ENCODE assay signal across 28 cellular contexts in genomic region chrX:110421499-110422455, GRCh38.
DNase-seq lines count a peak whose midpoint lies in the region; ATAC-seq and TF ChIP-seq lines count a peak whose summit lies in the region.
"Had no signal": no experiment of that assay in that cellular context is flagged by ENCODE, and none has a peak within 500 bp of the region (broad histone marks: within the 10 kb centered on the region; RNA-seq: fewer than 3 reads in every experiment).

No MANE protein-coding gene starts in this region.

- H3K4me1 ChIP-seq in right lobe of liver (peaks cover 0 to 11% (median 4%) of the 10 kb centered on the region in 4 donors), gastrocnemius medialis (no peaks in the 10 kb centered on the region), Peyer's patch (no peaks in the 10 kb centered on the region)
- H3K4me1 ChIP-seq: transverse colon had no signal

- TF ChIP-seq CTCF in RWPE1 (conservative IDR thresholded peaks at IDR 0.05; ENCODE audit: low read depth) (no peak), right lobe of liver (IDR thresholded peaks at IDR 0.05) (no peak), gastrocnemius medialis (IDR thresholded peaks at IDR 0.05 in 4 of 5, conservative IDR thresholded peaks at IDR 0.05 in 1 of 5) (no peak), Peyer's patch (IDR thresholded peaks at IDR 0.05) (no peak), endothelial cell (IDR thresholded peaks at IDR 0.05; ENCODE audit: unreplicated experiment) (no peak)

- WGBS in right lobe of liver (ENCODE audit: insufficient coverage, low coverage, low lambda C conversion rate, missing lambda C conversion rate) = 8% methylated on average over 4 of the region's 5 CpGs

- no peak overlapping the region for H3K27ac Mint-ChIP-seq in endothelial cell (ENCODE audit: unreplicated experiment)
- H3K27ac Mint-ChIP-seq: activated naive CD4-positive, alpha-beta T cell treated with anti-CD3 and anti-CD28 coated beads for 36 hours; activated T-cell treated with anti-CD3 and anti-CD28 coated beads, Interleukin-2, amount 50 U/mL, for 72 hours; CD4-positive, alpha-beta memory T cell; naive thymus-derived CD4-positive, alpha-beta T cell; stimulated activated naive CD8-positive, alpha-beta T cell treated with anti-CD3 and anti-CD28 coated beads, Interleukin-15, amount 100 ng/mL, for 72 hours; T-helper 17 cell had no signal

- no peak for TF ChIP-seq POLR2A in right lobe of liver (IDR thresholded peaks at IDR 0.05)
- no peak for TF ChIP-seq POLR2A in gastrocnemius medialis (IDR thresholded peaks at IDR 0.05)
- TF ChIP-seq POLR2A in Peyer's patch (IDR thresholded peaks at IDR 0.05) = no peak

- peaks cover 2% of the 10 kb centered on the region for H3K27me3 Mint-ChIP-seq in endothelial cell (ENCODE audit: unreplicated experiment)
- H3K27me3 Mint-ChIP-seq: stimulated activated naive CD8-positive, alpha-beta T cell treated with anti-CD3 and anti-CD28 coated beads, Interleukin-15, amount 100 ng/mL, for 72 hours; T-helper 17 cell had no signal

- CTCF ChIA-PET in RWPE1 (lab: Yijun Ruan, JAX) = interaction anchor here (1.0 kb wide), 1 partner anchor 11 kb away, joined by 4 read pairs; no protein-coding TSS in a partner anchor

- H3K27me3 ChIP-seq in right lobe of liver (peaks cover 0 to 3% of the 10 kb centered on the region in 2 donors), gastrocnemius medialis (no peaks in the 10 kb centered on the region), Peyer's patch (no peaks in the 10 kb centered on the region)
- H3K27me3 ChIP-seq: esophagus squamous epithelium, transverse colon had no signal

- ATAC-seq in right lobe of liver = peak; percentile 83 to 94 (median 85)
- ATAC-seq in GM21717 (IDR thresholded peaks at IDR 0.05; ENCODE audit: unreplicated experiment) = no peak
- ATAC-seq in gastrocnemius medialis = no peak
- ATAC-seq: activated T-cell treated with anti-CD3 and anti-CD28 coated beads, Interleukin-2, amount 50 U/mL, for 72 hours; naive thymus-derived CD4-positive, alpha-beta T cell; stimulated activated naive CD8-positive, alpha-beta T cell treated with anti-CD3 and anti-CD28 coated beads, Interleukin-15, amount 100 ng/mL, for 72 hours; T-helper 17 cell had no signal

- no peak overlapping the region for H3K4me3 ChIP-seq in right lobe of liver
- no peak overlapping the region for H3K4me3 ChIP-seq in gastrocnemius medialis
- H3K4me3 ChIP-seq in Peyer's patch = no peak overlapping the region
- H3K4me3 ChIP-seq: esophagus squamous epithelium, transverse colon had no signal

- H3K27ac ChIP-seq in RWPE1 (peak overlapping the region; percentile 52), right lobe of liver (peak overlapping the region in 2 of 3 donors; percentile 27 to 37), gastrocnemius medialis (no peak overlapping the region), Peyer's patch (no peak overlapping the region)
- H3K27ac ChIP-seq: esophagus squamous epithelium, transverse colon had no signal

- H3K9me3 ChIP-seq in right lobe of liver (no peaks in the 10 kb centered on the region), gastrocnemius medialis (no peaks in the 10 kb centered on the region), Peyer's patch (no peaks in the 10 kb centered on the region)
- H3K9me3 ChIP-seq: esophagus squamous epithelium, transverse colon had no signal

- POLR2A ChIA-PET in RWPE1 (lab: Yijun Ruan, JAX; ENCODE audit: low non-redundant PET) = no interaction called here

- no peak overlapping the region for H3K4me3 Mint-ChIP-seq in endothelial cell (ENCODE audit: unreplicated experiment)
- H3K4me3 Mint-ChIP-seq: activated naive CD4-positive, alpha-beta T cell treated with anti-CD3 and anti-CD28 coated beads for 36 hours; activated T-cell treated with anti-CD3 and anti-CD28 coated beads, Interleukin-2, amount 50 U/mL, for 72 hours; CD4-positive, alpha-beta memory T cell; naive thymus-derived CD4-positive, alpha-beta T cell; stimulated activated naive CD8-positive, alpha-beta T cell treated with anti-CD3 and anti-CD28 coated beads, Interleukin-15, amount 100 ng/mL, for 72 hours; T-helper 17 cell had no signal

- in situ Hi-C loops in gastrocnemius medialis (cut with MboI; ENCODE audit: low sequenced_read_pairs in 4 of 4) = loop anchor here (25.0 kb wide), 1 partner anchor 509 kb away; no protein-coding TSS in a partner anchor

- DNase-seq in DMS79 treated with DMSO at 0.1 percent for 48 hours (lab: John Stamatoyannopoulos, UW) (peak; percentile 53), NCI-H1105 (lab: John Stamatoyannopoulos, UW) (peak; percentile 35), RWPE1 (ENCODE audit: low spot score) (no peak), right lobe of liver (peak; percentile 36 to 85 (median 72)), gastrocnemius medialis (no peak), Peyer's patch (no peak), endothelial cell (ENCODE audit: low spot score) (no peak)
- DNase-seq: activated CD4-positive, alpha-beta T cell treated with anti-CD3 and anti-CD28 coated beads for 48 hours; activated naive CD4-positive, alpha-beta T cell treated with anti-CD3 and anti-CD28 coated beads for 36 hours; activated T-cell treated with anti-CD3 and anti-CD28 coated beads, Interleukin-2, amount 50 U/mL, for 72 hours; amniotic stem cell; CD4-positive, alpha-beta memory T cell; central memory CD4-positive, alpha-beta T cell; DND-41; effector memory CD4-positive, alpha-beta T cell; esophagus squamous epithelium; KG1; kidney; mesendoderm; MV-4-11; naive thymus-derived CD4-positive, alpha-beta T cell; NCI-H187; NCI-H510A treated with DMSO at 0.1 percent for 48 hours; retina; stimulated activated naive CD8-positive, alpha-beta T cell treated with anti-CD3 and anti-CD28 coated beads, Interleukin-15, amount 100 ng/mL, for 72 hours; T-helper 17 cell; transverse colon had no signal

- H3K4me1 Mint-ChIP-seq in endothelial cell (ENCODE audit: unreplicated experiment) = no peaks in the 10 kb centered on the region
- H3K4me1 Mint-ChIP-seq: CD4-positive, alpha-beta memory T cell; naive thymus-derived CD4-positive, alpha-beta T cell; stimulated activated naive CD8-positive, alpha-beta T cell treated with anti-CD3 and anti-CD28 coated beads, Interleukin-15, amount 100 ng/mL, for 72 hours; T-helper 17 cell had no signal

- no peaks in the 10 kb centered on the region for H3K36me3 Mint-ChIP-seq in endothelial cell (ENCODE audit: low read depth, unreplicated experiment)
- H3K36me3 Mint-ChIP-seq: CD4-positive, alpha-beta memory T cell; naive thymus-derived CD4-positive, alpha-beta T cell had no signal

- H3K9me3 Mint-ChIP-seq in endothelial cell (ENCODE audit: unreplicated experiment) = no peaks in the 10 kb centered on the region
- H3K9me3 Mint-ChIP-seq: activated naive CD4-positive, alpha-beta T cell treated with anti-CD3 and anti-CD28 coated beads for 36 hours; activated T-cell treated with anti-CD3 and anti-CD28 coated beads, Interleukin-2, amount 50 U/mL, for 72 hours; CD4-positive, alpha-beta memory T cell; naive thymus-derived CD4-positive, alpha-beta T cell; stimulated activated naive CD8-positive, alpha-beta T cell treated with anti-CD3 and anti-CD28 coated beads, Interleukin-15, amount 100 ng/mL, for 72 hours had no signal

- intact Hi-C loops in right lobe of liver (cut with DNase I) = no loop called here
- intact Hi-C loops in gastrocnemius medialis (cut with DNase I; ENCODE audit: low total_unique reads) = no loop called here

- H3K36me3 ChIP-seq in right lobe of liver (no peaks in the 10 kb centered on the region), gastrocnemius medialis (no peaks in the 10 kb centered on the region), Peyer's patch (no peaks in the 10 kb centered on the region)
- H3K36me3 ChIP-seq: esophagus squamous epithelium, transverse colon had no signal

Comparison
In these comparisons a context has a peak if more than half of its experiments do, and no peak if none do; other contexts are left out.
1. DNase-seq: peak in DMS79 treated with DMSO at 0.1 percent for 48 hours (single experiment), NCI-H1105 (single experiment) and right lobe of liver (3 of 3); none in RWPE1 (single experiment), gastrocnemius medialis (0 of 2), Peyer's patch (0 of 3) and endothelial cell (single experiment).
2. H3K27ac ChIP-seq: peak in RWPE1 (single experiment) and right lobe of liver (2 of 3); none in gastrocnemius medialis (0 of 4) and Peyer's patch (0 of 4).
3. ATAC-seq: peak in right lobe of liver (4 of 4); none in GM21717 (single experiment) and gastrocnemius medialis (0 of 2).